8 cellular contexts compared by ENCODE assay signal in genomic region chrX:53071604-53072417, GRCh38. TPM values are rescaled to one million over a fixed set of nuclear protein-coding genes. Genes with fewer than 3 reads are reported as not detected.
DNase-seq lines count a peak whose midpoint lies in the region; ATAC-seq, FAIRE-seq and TF ChIP-seq lines count a peak whose summit lies in the region.

No MANE protein-coding gene starts in this region.

- H3K4me3 ChIP-seq in KMS-11 (IDR thresholded peaks at IDR 0.05; ENCODE audit: insufficient read depth, low read depth, low read length) = no peak overlapping the region
- H3K4me3 ChIP-seq in pancreas = peak overlapping the region in 1 of 4 donors; percentile 38

- H3K36me3 ChIP-seq in KMS-11 (ENCODE audit: insufficient read depth) (no peaks in the 10 kb centered on the region), pancreas (no peaks in the 10 kb centered on the region)

- no peaks in the 10 kb centered on the region for H3K27me3 Mint-ChIP-seq in activated naive CD4-positive, alpha-beta T cell treated with anti-CD3 and anti-CD28 coated beads, Interleukin-2, amount 10 ng/mL, durations not matched to agents 7 days and 5 days

- no peaks in the 10 kb centered on the region for H3K79me2 ChIP-seq in KMS-11 (ENCODE audit: insufficient read depth, low read depth)

- 1 to 7% methylated on average over 31 of the region's 31 CpGs for WGBS in pancreas, 2 donors

- intact Hi-C loops in Right ventricle myocardium superior (cut with DNase I) = loop anchor here (5.0 kb wide), 1 partner anchor 150 kb away; no protein-coding TSS in a partner anchor
- intact Hi-C loops in pancreas (cut with DNase I) = no loop called here

- no peaks in the 10 kb centered on the region for H3K36me3 Mint-ChIP-seq in activated naive CD4-positive, alpha-beta T cell treated with anti-CD3 and anti-CD28 coated beads, Interleukin-2, amount 10 ng/mL, durations not matched to agents 7 days and 5 days

- CTCF ChIA-PET in activated naive CD4-positive, alpha-beta T cell treated with anti-CD3 and anti-CD28 coated beads, Interleukin-2, amount 10 ng/mL, durations not matched to agents 7 days and 5 days (lab: Charles Lee) = interaction anchor here (0.9 to 1.5 kb wide), 4 partner anchors 11 to 119 kb away, joined by 3 to 10 read pairs (median 4); no protein-coding TSS in a partner anchor

- FAIRE-seq in G401.6 (lab: Jason Lieb, UNC) (peak; percentile 94), pancreas (lab: Jason Lieb, UNC) (peak; percentile 88)

- ATAC-seq in GM21723 (IDR thresholded peaks at IDR 0.05; ENCODE audit: unreplicated experiment) = peak; percentile 77
- peak; percentile 90 for ATAC-seq in Right ventricle myocardium superior (ENCODE audit: poor library complexity)
- ATAC-seq in pancreas = peak; percentile 91 to 95 (median 92)

- peak overlapping the region; percentile 90 for H2AFZ ChIP-seq in KMS-11 (ENCODE audit: low read depth)

- peak; percentile 65 for DNase-seq in RPMI7951 (ENCODE audit: low read depth)
- peak; percentile 71 for DNase-seq in activated naive CD4-positive, alpha-beta T cell treated with anti-CD3 and anti-CD28 coated beads, Interleukin-2, amount 10 ng/mL, durations not matched to agents 7 days and 5 days
- peak; percentile 77 for DNase-seq in Right ventricle myocardium superior
- DNase-seq in pancreas = peak; percentile 60 to 90 (median 76)
- DNase-seq in foreskin melanocyte = no peak

- peak overlapping the region; percentile 83 for H3K27ac Mint-ChIP-seq in activated naive CD4-positive, alpha-beta T cell treated with anti-CD3 and anti-CD28 coated beads, Interleukin-2, amount 10 ng/mL, durations not matched to agents 7 days and 5 days

- peak overlapping the region; percentile 70 for H3K4me3 Mint-ChIP-seq in activated naive CD4-positive, alpha-beta T cell treated with anti-CD3 and anti-CD28 coated beads, Interleukin-2, amount 10 ng/mL, durations not matched to agents 7 days and 5 days

- H3K27ac ChIP-seq in KMS-11 (peak overlapping the region; percentile 78), pancreas (no peak overlapping the region)

- peaks cover 17% of the 10 kb centered on the region for H3K4me1 Mint-ChIP-seq in activated naive CD4-positive, alpha-beta T cell treated with anti-CD3 and anti-CD28 coated beads, Interleukin-2, amount 10 ng/mL, durations not matched to agents 7 days and 5 days

- no peaks in the 10 kb centered on the region for H3K9me3 Mint-ChIP-seq in activated naive CD4-positive, alpha-beta T cell treated with anti-CD3 and anti-CD28 coated beads, Interleukin-2, amount 10 ng/mL, durations not matched to agents 7 days and 5 days

- peak overlapping the region; percentile 66; the same call in 1 of the 2 replicates for H3K9ac ChIP-seq in KMS-11

- peak; percentile 75 for TF ChIP-seq CTCF in KMS-11 (conservative IDR thresholded peaks at IDR 0.05; ENCODE audit: low read depth, low read length)
- TF ChIP-seq CTCF in pancreas (IDR thresholded peaks at IDR 0.05) = peak; percentile 37 to 63 (median 60)

- H3K4me1 ChIP-seq in KMS-11 (ENCODE audit: low read depth, poor library complexity, severe bottlenecking) = no peaks in the 10 kb centered on the region
- H3K4me1 ChIP-seq in pancreas = no peaks in the 10 kb centered on the region

- no peaks in the 10 kb centered on the region for H3K27me3 ChIP-seq in KMS-11 (ENCODE audit: insufficient read depth, low read depth)
- peaks cover 0 to 23% (median 0%) of the 10 kb centered on the region in 4 donors for H3K27me3 ChIP-seq in pancreas

- H3K9me3 ChIP-seq in pancreas = no peaks in the 10 kb centered on the region

- H3K4me2 ChIP-seq in KMS-11 = peak overlapping the region; percentile 93

- H4K20me1 ChIP-seq in KMS-11 (ENCODE audit: insufficient read depth) = no peaks in the 10 kb centered on the region

RNA-seq across cellular contexts. Expression of gene TSPYL2, which starts 10.4 kb away (rescaled TPM):
- total RNA-seq in RPMI7951 (2014; rRNA removed; shearing (Covaris generic)) = 10.0 and 10.7 TPM in 2 replicates
- 33.4 TPM for total RNA-seq in Right ventricle myocardium superior
- total RNA-seq in pancreas = 10 to 100 TPM; 11.8 to 34.5 (median 17.3) TPM
- polyA plus RNA-seq in pancreas = 100 to 1,000 TPM; 120 to 134 TPM

RNA-seq across cellular contexts. Expression of gene KANTR, which starts 22.1 kb away (rescaled TPM):
- total RNA-seq in RPMI7951 (2014; rRNA removed; shearing (Covaris generic)) = 7.1 and 8.2 TPM in 2 replicates
- total RNA-seq in Right ventricle myocardium superior (3.6 TPM), pancreas (1 to 10 TPM; 2.4 to 7.2 (median 4.9) TPM)
- 10 to 100 TPM in 1 of 2 donors, 1 to 10 TPM in 1; 8.2 to 10.8 TPM for polyA plus RNA-seq in pancreas

RNA-seq across cellular contexts. Expression of gene GPR173, which starts 23.2 kb away (rescaled TPM):
- 1.4 and 2.4 TPM in 2 replicates for total RNA-seq in RPMI7951 (2014; rRNA removed; shearing (Covaris generic))
- total RNA-seq in Right ventricle myocardium superior = 0.67 TPM
- 1 to 10 TPM in 1 of 6 donors, under 1 TPM in 5; 0.20 to 1.1 (median 0.38) TPM for total RNA-seq in pancreas
- 1 to 10 TPM in 1 of 2 donors, under 1 TPM in 1; 0.68 to 1.9 TPM for polyA plus RNA-seq in pancreas
